14 cellular contexts compared by ENCODE assay signal in the genomic region with DNA sequence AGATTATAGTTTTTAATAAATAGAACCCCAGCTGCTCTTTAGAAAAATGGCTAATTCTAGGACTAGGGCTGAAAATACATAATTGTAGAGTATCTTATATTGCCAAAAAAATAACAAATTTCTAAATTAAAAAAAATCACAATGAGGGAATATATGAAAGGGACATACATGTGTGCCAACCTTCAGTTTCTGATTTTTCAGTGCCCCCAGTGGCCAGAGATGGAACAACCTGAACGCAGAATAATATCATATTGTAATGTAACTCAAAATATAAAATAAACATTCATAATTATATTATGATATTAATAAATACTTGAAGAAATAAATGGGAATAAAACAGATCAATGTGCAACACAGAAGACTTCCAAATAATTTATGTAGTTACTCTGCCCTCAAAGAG.
A peak's percentile ranks its signal among the peaks of the same experiment; 100 is the strongest.
DNase-seq lines count a peak whose midpoint lies in the region; ATAC-seq and TF ChIP-seq lines count a peak whose summit lies in the region.
"Had no signal": no experiment of that assay in that cellular context is flagged by ENCODE, and none has a peak within 500 bp of the region (broad histone marks: within the 10 kb centered on the region; RNA-seq: fewer than 3 reads in every experiment).

No MANE protein-coding gene starts in this region.

- peaks cover 6% of the 10 kb centered on the region for H3K9me3 ChIP-seq in Karpas-422 (ENCODE audit: low read length)
- H3K9me3 ChIP-seq in neural progenitor cell (ENCODE audit: low read depth), result no peaks in the 10 kb centered on the region

- TF ChIP-seq CTCF in GM12865 (IDR thresholded peaks at IDR 0.05; ENCODE audit: insufficient read depth, low read depth, low read length, missing control alignments), result peak; percentile 46
- peak; percentile 56 for TF ChIP-seq CTCF in choroid plexus epithelial cell (conservative IDR thresholded peaks at IDR 0.05; ENCODE audit: low read depth, low read length)
- TF ChIP-seq CTCF in neural progenitor cell (IDR thresholded peaks at IDR 0.05), result peak; percentile 60

- H3K27ac Mint-ChIP-seq in neural progenitor cell, result no peak overlapping the region
- no peak overlapping the region for H3K27ac Mint-ChIP-seq in activated T-helper 17 cell treated with anti-CD3 and anti-CD28 coated beads, Interleukin-2, amount 50 U/mL, for 72 hours
- H3K27ac Mint-ChIP-seq: activated CD4-positive, alpha-beta T cell treated with anti-CD3 and anti-CD28 coated beads, Interleukin-2, amount 10 ng/mL, durations not matched to agents 7 days and 5 days; activated naive CD8-positive, alpha-beta T cell treated with anti-CD3 and anti-CD28 coated beads, Interleukin-2, amount 10 ng/mL, durations not matched to agents 7 days and 5 days; stimulated activated naive CD8-positive, alpha-beta T cell treated with anti-CD3 and anti-CD28 coated beads, Interleukin-15, amount 100 ng/mL, for 72 hours had no signal

- no peak overlapping the region for H3K4me3 ChIP-seq in GM12865 (ENCODE audit: low read depth, low read length)
- no peak overlapping the region for H3K4me3 ChIP-seq in Karpas-422 (ENCODE audit: low read length)
- H3K4me3 ChIP-seq in choroid plexus epithelial cell (ENCODE audit: low read depth, low read length), result no peak overlapping the region
- H3K4me3 ChIP-seq in neural progenitor cell, result no peak overlapping the region
- H3K4me3 ChIP-seq: skin epidermis had no signal

- H3K9me2 ChIP-seq in Karpas-422 (replicated peaks; ENCODE audit: insufficient read depth, low read length), result no peaks in the 10 kb centered on the region

- H3K27me3 Mint-ChIP-seq in neural progenitor cell (ENCODE audit: insufficient read depth, low read depth), result no peaks in the 10 kb centered on the region
- no peaks in the 10 kb centered on the region for H3K27me3 Mint-ChIP-seq in activated T-helper 17 cell treated with anti-CD3 and anti-CD28 coated beads, Interleukin-2, amount 50 U/mL, for 72 hours
- H3K27me3 Mint-ChIP-seq: activated CD4-positive, alpha-beta T cell treated with anti-CD3 and anti-CD28 coated beads, Interleukin-2, amount 10 ng/mL, durations not matched to agents 7 days and 5 days; activated naive CD8-positive, alpha-beta T cell treated with anti-CD3 and anti-CD28 coated beads, Interleukin-2, amount 10 ng/mL, durations not matched to agents 7 days and 5 days; stimulated activated naive CD8-positive, alpha-beta T cell treated with anti-CD3 and anti-CD28 coated beads, Interleukin-15, amount 100 ng/mL, for 72 hours had no signal

- H3K9ac ChIP-seq in Karpas-422 (ENCODE audit: low read length) (no peak overlapping the region), neural progenitor cell (no peak overlapping the region)

- H3K27me3 ChIP-seq in Karpas-422 (ENCODE audit: low read length) (no peaks in the 10 kb centered on the region), neural progenitor cell (no peaks in the 10 kb centered on the region)

- H3K36me3 Mint-ChIP-seq in neural progenitor cell, result no peaks in the 10 kb centered on the region
- no peaks in the 10 kb centered on the region for H3K36me3 Mint-ChIP-seq in activated T-helper 17 cell treated with anti-CD3 and anti-CD28 coated beads, Interleukin-2, amount 50 U/mL, for 72 hours (ENCODE audit: low read depth)
- H3K36me3 Mint-ChIP-seq: activated naive CD8-positive, alpha-beta T cell treated with anti-CD3 and anti-CD28 coated beads, Interleukin-2, amount 10 ng/mL, durations not matched to agents 7 days and 5 days had no signal

- H3K9me3 Mint-ChIP-seq in neural progenitor cell, result peaks cover 4% of the 10 kb centered on the region
- peaks cover 5% of the 10 kb centered on the region for H3K9me3 Mint-ChIP-seq in activated T-helper 17 cell treated with anti-CD3 and anti-CD28 coated beads, Interleukin-2, amount 50 U/mL, for 72 hours

- no peak for ATAC-seq in activated T-helper 17 cell treated with anti-CD3 and anti-CD28 coated beads, Interleukin-2, amount 50 U/mL, for 72 hours (replicated peaks)
- no peak for ATAC-seq in HG02840 (IDR thresholded peaks at IDR 0.05; ENCODE audit: low FRiP score, unreplicated experiment)
- ATAC-seq: stimulated activated naive CD8-positive, alpha-beta T cell treated with anti-CD3 and anti-CD28 coated beads, Interleukin-15, amount 100 ng/mL, for 72 hours had no signal

- H3K4me3 Mint-ChIP-seq in neural progenitor cell, result no peak overlapping the region
- no peak overlapping the region for H3K4me3 Mint-ChIP-seq in activated T-helper 17 cell treated with anti-CD3 and anti-CD28 coated beads, Interleukin-2, amount 50 U/mL, for 72 hours
- H3K4me3 Mint-ChIP-seq: activated CD4-positive, alpha-beta T cell treated with anti-CD3 and anti-CD28 coated beads, Interleukin-2, amount 10 ng/mL, durations not matched to agents 7 days and 5 days; activated naive CD8-positive, alpha-beta T cell treated with anti-CD3 and anti-CD28 coated beads, Interleukin-2, amount 10 ng/mL, durations not matched to agents 7 days and 5 days; stimulated activated naive CD8-positive, alpha-beta T cell treated with anti-CD3 and anti-CD28 coated beads, Interleukin-15, amount 100 ng/mL, for 72 hours had no signal

- H4K20me1 ChIP-seq in Karpas-422 (ENCODE audit: insufficient read depth, low read depth, low read length) (no peaks in the 10 kb centered on the region), neural progenitor cell (ENCODE audit: low read depth) (no peaks in the 10 kb centered on the region)

- H3K36me3 ChIP-seq in Karpas-422 (ENCODE audit: insufficient read depth, low read length) (no peaks in the 10 kb centered on the region), neural progenitor cell (no peaks in the 10 kb centered on the region)

- H3K4me1 ChIP-seq in Karpas-422 (ENCODE audit: low read length) (no peaks in the 10 kb centered on the region), neural progenitor cell (no peaks in the 10 kb centered on the region)

- no peak overlapping the region for H3K4me2 ChIP-seq in Karpas-422 (ENCODE audit: low read depth, low read length, poor library complexity, severe bottlenecking)
- no peak overlapping the region for H3K4me2 ChIP-seq in neural progenitor cell

- DNase-seq in GM12865 (ENCODE audit: low read depth) (no peak), Karpas-422 (peak; percentile 43), choroid plexus epithelial cell (ENCODE audit: low read depth) (no peak), neural progenitor cell (ENCODE audit: low spot score) (no peak), NCI-H2081 treated with DMSO at 0.1 percent for 48 hours (lab: John Stamatoyannopoulos, UW) (no peak)
- DNase-seq in activated T-cell treated with anti-CD3 and anti-CD28 coated beads, Interleukin-2, amount 50 U/mL, for 48 hours, result no peak
- DNase-seq: activated CD4-positive, alpha-beta T cell treated with anti-CD3 and anti-CD28 coated beads, Interleukin-2, amount 10 ng/mL, durations not matched to agents 7 days and 5 days; activated naive CD8-positive, alpha-beta T cell treated with anti-CD3 and anti-CD28 coated beads, Interleukin-2, amount 10 ng/mL, durations not matched to agents 7 days and 5 days; midbrain; NCI-H1417; stimulated activated naive CD8-positive, alpha-beta T cell treated with anti-CD3 and anti-CD28 coated beads, Interleukin-15, amount 100 ng/mL, for 72 hours had no signal

- no peaks in the 10 kb centered on the region for H3F3A ChIP-seq in neural progenitor cell (ENCODE audit: low read depth)

- H2AFZ ChIP-seq in Karpas-422 (ENCODE audit: low read length), result no peak overlapping the region
- no peak overlapping the region for H2AFZ ChIP-seq in neural progenitor cell (replicated peaks)

- H3K4me1 Mint-ChIP-seq in neural progenitor cell, result no peaks in the 10 kb centered on the region
- H3K4me1 Mint-ChIP-seq in activated T-helper 17 cell treated with anti-CD3 and anti-CD28 coated beads, Interleukin-2, amount 50 U/mL, for 72 hours, result no peaks in the 10 kb centered on the region
- H3K4me1 Mint-ChIP-seq: activated CD4-positive, alpha-beta T cell treated with anti-CD3 and anti-CD28 coated beads, Interleukin-2, amount 10 ng/mL, durations not matched to agents 7 days and 5 days; activated naive CD8-positive, alpha-beta T cell treated with anti-CD3 and anti-CD28 coated beads, Interleukin-2, amount 10 ng/mL, durations not matched to agents 7 days and 5 days; stimulated activated naive CD8-positive, alpha-beta T cell treated with anti-CD3 and anti-CD28 coated beads, Interleukin-15, amount 100 ng/mL, for 72 hours had no signal

- H3K79me2 ChIP-seq in Karpas-422 (ENCODE audit: low read length), result no peaks in the 10 kb centered on the region
- no peaks in the 10 kb centered on the region for H3K79me2 ChIP-seq in neural progenitor cell (ENCODE audit: low read depth)

- no peak overlapping the region for H3K27ac ChIP-seq in Karpas-422 (ENCODE audit: low read length)
- no peak overlapping the region for H3K27ac ChIP-seq in neural progenitor cell
- H3K27ac ChIP-seq: skin epidermis had no signal
